In genomic region chr9:125239631-125240597, GRCh38 we compare ENCODE assay signal across 8 cellular contexts. TPM values are rescaled to one million over a fixed set of nuclear protein-coding genes. Genes with fewer than 3 reads are reported as not detected.
DNase-seq lines count a peak whose midpoint lies in the region; ATAC-seq and TF ChIP-seq lines count a peak whose summit lies in the region.

No MANE protein-coding gene starts in this region.

- H3K36me3 ChIP-seq in heart right ventricle: peaks cover 0 to 54% (median 45%) of the 10 kb centered on the region in 9 donors
- peaks cover 36% of the 10 kb centered on the region for H3K36me3 ChIP-seq in mammary epithelial cell (ENCODE audit: insufficient read depth, low read length)
- peaks cover 3 to 47% of the 10 kb centered on the region in 2 donors for H3K36me3 ChIP-seq in vagina

- no peak for ATAC-seq in heart right ventricle
- ATAC-seq in Right ventricle myocardium superior (ENCODE audit: poor library complexity): no peak
- ATAC-seq in HG02571 (IDR thresholded peaks at IDR 0.05; ENCODE audit: unreplicated experiment): no peak
- no peak for ATAC-seq in GM19351 (IDR thresholded peaks at IDR 0.05; ENCODE audit: unreplicated experiment)

- peaks cover 18% of the 10 kb centered on the region for H4K20me1 ChIP-seq in mammary epithelial cell (ENCODE audit: insufficient read depth, low read length)

- TF ChIP-seq CTCF in heart right ventricle (IDR thresholded peaks at IDR 0.05) (no peak), mammary epithelial cell (conservative IDR thresholded peaks at IDR 0.05 in 1 of 2, IDR thresholded peaks at IDR 0.05 in 1 of 2; ENCODE audit: extremely low read depth in 1 of 2, insufficient read depth in 1 of 2, low read depth in 1 of 2, low read length in 2 of 2) (no peak), vagina (IDR thresholded peaks at IDR 0.05) (no peak)

- CTCF ChIA-PET in mammary epithelial cell (lab: Charles Lee; ENCODE audit: low non-redundant PET): no interaction called here

- H3K4me3 ChIP-seq in heart right ventricle: peak overlapping the region; percentile 68 to 99 (median 86)
- H3K4me3 ChIP-seq in mammary epithelial cell (replicated peaks in 1 of 3; ENCODE audit: insufficient read depth in 1 of 3, low read depth in 2 of 3, low read length in 3 of 3): peak overlapping the region; percentile 89 to 100 (median 96)
- peak overlapping the region; percentile 89 for H3K4me3 ChIP-seq in mononuclear cell (ENCODE audit: low read length)
- H3K4me3 ChIP-seq in vagina: peak overlapping the region; percentile 88 to 96

- 11 to 13% methylated on average over 8 of the region's 8 CpGs for WGBS in heart right ventricle, 2 donors
- 4% methylated on average over 8 of the region's 8 CpGs for WGBS in mammary epithelial cell (ENCODE audit: low coverage, missing lambda C conversion rate)

- peaks cover 68% of the 10 kb centered on the region for H3K79me2 ChIP-seq in mammary epithelial cell (ENCODE audit: insufficient read depth, low read length)

- H3K27ac ChIP-seq in heart right ventricle (peak overlapping the region; percentile 68 to 98 (median 94)), mammary epithelial cell (ENCODE audit: insufficient read depth, low read depth, low read length) (peak overlapping the region; percentile 74), vagina (peak overlapping the region; percentile 90)

- no peak overlapping the region for H2AFZ ChIP-seq in mammary epithelial cell (ENCODE audit: low read depth, low read length)

- no peaks in the 10 kb centered on the region for H3K27me3 ChIP-seq in heart right ventricle
- H3K27me3 ChIP-seq in mammary epithelial cell (ENCODE audit: insufficient read depth, low read length): no peaks in the 10 kb centered on the region
- H3K27me3 ChIP-seq in mononuclear cell (ENCODE audit: insufficient read depth, low read length): no peaks in the 10 kb centered on the region
- no peaks in the 10 kb centered on the region for H3K27me3 ChIP-seq in vagina

- peak overlapping the region; percentile 82 for H3K4me2 ChIP-seq in mammary epithelial cell (ENCODE audit: insufficient read depth, low read depth, low read length)

- in situ Hi-C loops in mammary epithelial cell (cut with MboI; ENCODE audit: low sequenced_read_pairs in 2 of 2): no loop called here

- TF ChIP-seq POLR2A in vagina (IDR thresholded peaks at IDR 0.05): no peak

- H3K9me3 ChIP-seq in heart right ventricle (no peaks in the 10 kb centered on the region), mammary epithelial cell (replicated peaks; ENCODE audit: insufficient read depth, low read length) (no peaks in the 10 kb centered on the region), mononuclear cell (ENCODE audit: low read depth, low read length) (no peaks in the 10 kb centered on the region), vagina (no peaks in the 10 kb centered on the region)

- peaks cover 26 to 68% (median 59%) of the 10 kb centered on the region in 9 donors for H3K4me1 ChIP-seq in heart right ventricle
- peaks cover 35% of the 10 kb centered on the region for H3K4me1 ChIP-seq in mammary epithelial cell (ENCODE audit: insufficient read depth, low read length)
- H3K4me1 ChIP-seq in mononuclear cell (ENCODE audit: insufficient read depth, low read length): peaks cover 59% of the 10 kb centered on the region
- peaks cover 63% of the 10 kb centered on the region for H3K4me1 ChIP-seq in vagina

- no peak for DNase-seq in heart right ventricle
- no peak for DNase-seq in Right ventricle myocardium superior
- DNase-seq in mammary epithelial cell: no peak
- DNase-seq in vagina (ENCODE audit: extremely low spot score in 2 of 2): no peak
- no peak for DNase-seq in glomerular visceral epithelial cell (ENCODE audit: extremely low spot score)

- dilution Hi-C loops in mammary epithelial cell (cut with HindIII; ENCODE audit: low sequenced_read_pairs): no loop called here

- intact Hi-C loops in heart right ventricle (cut with DNase I): loop anchor here in 3 of 10 donors (2.0 to 10.0 kb wide), 4 partner anchors 38 to 135 kb away; partner anchors contain the start of gene RABEPK (in 2 of the 3)
- intact Hi-C loops in Right ventricle myocardium superior (cut with DNase I): no loop called here
- intact Hi-C loops in mammary epithelial cell (cut with micrococcal nuclease): loop anchor here (5.0 kb wide), 2 partner anchors 87 to 828 kb away; no protein-coding TSS in a partner anchor
- intact Hi-C loops in vagina (cut with DNase I): loop anchor here (10.0 kb wide), 1 partner anchor 55 kb away; the partner anchor contains the start of gene PPP6C

- peak overlapping the region; percentile 88 for H3K9ac ChIP-seq in mammary epithelial cell (ENCODE audit: insufficient read depth, low read length)

- no TSS peak for BruUV-seq in mammary epithelial cell (replicated peaks; lab: Mats Ljungman, UMichigan)

RNA-seq across cellular contexts. Expression of gene HSPA5, which starts 1.2 kb away (rescaled TPM):
- total RNA-seq in heart right ventricle (100 to 1,000 TPM; 184 to 329 (median 234) TPM), Right ventricle myocardium superior (159 TPM), mammary epithelial cell (100 to 1,000 TPM; 126 to 485 TPM), mononuclear cell (79.7 TPM), vagina (88.4 TPM)
- polyA plus RNA-seq in heart right ventricle (1,000 to 10,000 TPM in 1 of 2 donors, 10 to 100 TPM in 1; 50.6 to 1,022 TPM), mammary epithelial cell (237 TPM)
- polyA minus RNA-seq in mammary epithelial cell: 229 TPM

RNA-seq across cellular contexts. Expression of gene GAPVD1, which starts 21.7 kb away (rescaled TPM):
- 10 to 100 TPM; 27.0 to 40.0 (median 35.0) TPM for total RNA-seq in heart right ventricle
- 1 to 10 TPM; 6.9 to 7.8 TPM for polyA plus RNA-seq in heart right ventricle
- total RNA-seq in Right ventricle myocardium superior: 31.9 TPM
- total RNA-seq in mammary epithelial cell: 10 to 100 TPM; 58.1 to 73.7 TPM
- polyA plus RNA-seq in mammary epithelial cell: 21.2 TPM
- 40.2 TPM for polyA minus RNA-seq in mammary epithelial cell
- total RNA-seq in mononuclear cell: 105 TPM
- 54.8 TPM for total RNA-seq in vagina

RNA-seq across cellular contexts. Expression of gene RABEPK, which starts 39.6 kb away (rescaled TPM):
- total RNA-seq in heart right ventricle: 10 to 100 TPM in 6 of 10 donors, 1 to 10 TPM in 4; 6.5 to 12.7 (median 10.2) TPM
- 10 to 100 TPM in 1 of 2 donors, 1 to 10 TPM in 1; 9.7 to 24.3 TPM for polyA plus RNA-seq in heart right ventricle
- total RNA-seq in Right ventricle myocardium superior: 7.0 TPM
- 10 to 100 TPM; 21.7 to 25.8 TPM for total RNA-seq in mammary epithelial cell
- 30.6 TPM for polyA plus RNA-seq in mammary epithelial cell
- polyA minus RNA-seq in mammary epithelial cell: 3.8 TPM
- 3.6 TPM for total RNA-seq in mononuclear cell
- 14.7 TPM for total RNA-seq in vagina

RNA-seq across cellular contexts. Expression of gene PPP6C, which starts 50.3 kb away (rescaled TPM):
- 10 to 100 TPM; 32.3 to 41.5 (median 38.5) TPM for total RNA-seq in heart right ventricle
- 10 to 100 TPM; 10.3 to 17.3 TPM for polyA plus RNA-seq in heart right ventricle
- 34.2 TPM for total RNA-seq in Right ventricle myocardium superior
- total RNA-seq in mammary epithelial cell: 10 to 100 TPM; 30.0 to 32.5 TPM
- polyA plus RNA-seq in mammary epithelial cell: 17.3 TPM
- polyA minus RNA-seq in mammary epithelial cell: 25.6 TPM
- total RNA-seq in mononuclear cell: 57.3 TPM
- total RNA-seq in vagina: 26.8 TPM
